Comparison of ENCODE assay signal across 31 cellular contexts in genomic region chr15:53128652-53129051, GRCh38.
"Had no signal": no experiment of that assay in that cellular context is flagged by ENCODE, and none has a peak within 500 bp of the region (broad histone marks: within the 10 kb centered on the region; RNA-seq: fewer than 3 reads in every experiment).

No MANE protein-coding gene starts in this region.

- H3K27ac ChIP-seq: ascending aorta, cardiac muscle cell, Peyer's patch had no signal

- H3K27ac Mint-ChIP-seq: activated CD4-positive, alpha-beta T cell treated with anti-CD3 and anti-CD28 coated beads, Interleukin-2, amount 10 ng/mL, durations not matched to agents 24 days and 14 days; activated CD8-positive, alpha-beta T cell treated with anti-CD3 and anti-CD28 coated beads for 36 hours; activated naive CD4-positive, alpha-beta T cell treated with anti-CD3 and anti-CD28 coated beads, Interleukin-2, amount 50 U/mL, for 24 hours; activated naive CD8-positive, alpha-beta T cell treated with anti-CD3 and anti-CD28 coated beads, Interleukin-2, amount 10 ng/mL, durations not matched to agents 7 days and 5 days; activated T-cell treated with anti-CD3 and anti-CD28 coated beads, Interleukin-2, amount 50 U/mL, for 72 hours; activated T-helper 17 cell treated with anti-CD3 and anti-CD28 coated beads, Interleukin-2, amount 50 U/mL, for 72 hours had no signal

- H3K9me3 Mint-ChIP-seq: activated CD4-positive, alpha-beta T cell treated with anti-CD3 and anti-CD28 coated beads, Interleukin-2, amount 10 ng/mL, durations not matched to agents 24 days and 14 days; activated CD8-positive, alpha-beta T cell treated with anti-CD3 and anti-CD28 coated beads for 36 hours; activated naive CD4-positive, alpha-beta T cell treated with anti-CD3 and anti-CD28 coated beads, Interleukin-2, amount 50 U/mL, for 24 hours; activated T-helper 17 cell treated with anti-CD3 and anti-CD28 coated beads, Interleukin-2, amount 50 U/mL, for 72 hours had no signal

- ATAC-seq: activated CD8-positive, alpha-beta T cell treated with anti-CD3 and anti-CD28 coated beads for 36 hours; activated T-cell treated with anti-CD3 and anti-CD28 coated beads, Interleukin-2, amount 50 U/mL, for 72 hours; activated T-helper 17 cell treated with anti-CD3 and anti-CD28 coated beads, Interleukin-2, amount 50 U/mL, for 72 hours; PC-3 had no signal

- H3K4me1 Mint-ChIP-seq: activated CD4-positive, alpha-beta T cell treated with anti-CD3 and anti-CD28 coated beads, Interleukin-2, amount 10 ng/mL, durations not matched to agents 24 days and 14 days; activated naive CD4-positive, alpha-beta T cell treated with anti-CD3 and anti-CD28 coated beads, Interleukin-2, amount 50 U/mL, for 24 hours; activated naive CD8-positive, alpha-beta T cell treated with anti-CD3 and anti-CD28 coated beads, Interleukin-2, amount 10 ng/mL, durations not matched to agents 7 days and 5 days; activated T-helper 17 cell treated with anti-CD3 and anti-CD28 coated beads, Interleukin-2, amount 50 U/mL, for 72 hours; central memory CD8-positive, alpha-beta T cell had no signal

- H3K27me3 ChIP-seq: ascending aorta, cardiac muscle cell, Peyer's patch had no signal

- H3K36me3 Mint-ChIP-seq: activated naive CD4-positive, alpha-beta T cell treated with anti-CD3 and anti-CD28 coated beads, Interleukin-2, amount 50 U/mL, for 24 hours; activated naive CD8-positive, alpha-beta T cell treated with anti-CD3 and anti-CD28 coated beads, Interleukin-2, amount 10 ng/mL, durations not matched to agents 7 days and 5 days had no signal

- H3K4me3 Mint-ChIP-seq: activated CD4-positive, alpha-beta T cell treated with anti-CD3 and anti-CD28 coated beads, Interleukin-2, amount 10 ng/mL, durations not matched to agents 24 days and 14 days; activated CD8-positive, alpha-beta T cell treated with anti-CD3 and anti-CD28 coated beads for 36 hours; activated naive CD4-positive, alpha-beta T cell treated with anti-CD3 and anti-CD28 coated beads, Interleukin-2, amount 50 U/mL, for 24 hours; activated naive CD8-positive, alpha-beta T cell treated with anti-CD3 and anti-CD28 coated beads, Interleukin-2, amount 10 ng/mL, durations not matched to agents 7 days and 5 days; activated T-cell treated with anti-CD3 and anti-CD28 coated beads, Interleukin-2, amount 50 U/mL, for 72 hours; activated T-helper 17 cell treated with anti-CD3 and anti-CD28 coated beads, Interleukin-2, amount 50 U/mL, for 72 hours; central memory CD8-positive, alpha-beta T cell had no signal

- H3K4me3 ChIP-seq: ascending aorta, cardiac muscle cell, Peyer's patch had no signal

- H3K4me1 ChIP-seq: ascending aorta, Peyer's patch had no signal

- H3K9me3 ChIP-seq: ascending aorta, Peyer's patch had no signal

- H3K36me3 ChIP-seq: ascending aorta, cardiac muscle cell, Peyer's patch had no signal

- DNase-seq: activated CD4-positive, alpha-beta T cell treated with anti-CD3 and anti-CD28 coated beads, Interleukin-2, amount 10 ng/mL, durations not matched to agents 24 days and 14 days; activated CD4-positive, alpha-beta T cell treated with anti-CD3 and anti-CD28 coated beads, Interleukin-2, amount 50 U/mL, for 4 hours; activated CD8-positive, alpha-beta T cell treated with anti-CD3 and anti-CD28 coated beads for 36 hours; activated effector memory CD4-positive, alpha-beta T cell treated with anti-CD3 and anti-CD28 coated beads, Interleukin-2, amount 50 U/mL, for 16 hours; activated naive CD4-positive, alpha-beta T cell; activated naive CD8-positive, alpha-beta T cell treated with anti-CD3 and anti-CD28 coated beads, Interleukin-2, amount 10 ng/mL, durations not matched to agents 7 days and 5 days; activated T-cell treated with anti-CD3 and anti-CD28 coated beads, Interleukin-2, amount 50 U/mL, for 1 hour; activated T-cell treated with anti-CD3 and anti-CD28 coated beads, Interleukin-2, amount 50 U/mL, for 72 hours; amygdala; Karpas-422; MM.1S; MV-4-11; NCI-H1092; NCI-H1436 treated with DMSO at 0.1 percent for 48 hours; NCI-H1694 treated with DMSO at 0.1 percent for 48 hours; NCI-H2029; NCI-H345; NCI-H524 treated with DMSO at 0.1 percent for 48 hours; PC-3; Peyer's patch; Right ventricle myocardium superior; RPMI8226; SW 1271; T-helper 1 cell; T-helper 2 cell; T1000 had no signal

- H3K27me3 Mint-ChIP-seq: activated CD4-positive, alpha-beta T cell treated with anti-CD3 and anti-CD28 coated beads, Interleukin-2, amount 10 ng/mL, durations not matched to agents 24 days and 14 days; activated CD8-positive, alpha-beta T cell treated with anti-CD3 and anti-CD28 coated beads for 36 hours; activated naive CD8-positive, alpha-beta T cell treated with anti-CD3 and anti-CD28 coated beads, Interleukin-2, amount 10 ng/mL, durations not matched to agents 7 days and 5 days; central memory CD8-positive, alpha-beta T cell had no signal
